Comparison of ENCODE assay signal across 3 cellular contexts in genomic region chr1:48059289-48059688, GRCh38.
"Had no signal": no experiment of that assay in that cellular context is flagged by ENCODE, and none has a peak within 500 bp of the region (broad histone marks: within the 10 kb centered on the region; RNA-seq: fewer than 3 reads in every experiment).

No MANE protein-coding gene starts in this region.

- H3K4me3 ChIP-seq: GM12878 had no signal

- ATAC-seq: GM12878 had no signal

- DNase-seq: GDM1, GF-D8 had no signal
